ENCODE assay signal across 11 cellular contexts in the genomic region with DNA sequence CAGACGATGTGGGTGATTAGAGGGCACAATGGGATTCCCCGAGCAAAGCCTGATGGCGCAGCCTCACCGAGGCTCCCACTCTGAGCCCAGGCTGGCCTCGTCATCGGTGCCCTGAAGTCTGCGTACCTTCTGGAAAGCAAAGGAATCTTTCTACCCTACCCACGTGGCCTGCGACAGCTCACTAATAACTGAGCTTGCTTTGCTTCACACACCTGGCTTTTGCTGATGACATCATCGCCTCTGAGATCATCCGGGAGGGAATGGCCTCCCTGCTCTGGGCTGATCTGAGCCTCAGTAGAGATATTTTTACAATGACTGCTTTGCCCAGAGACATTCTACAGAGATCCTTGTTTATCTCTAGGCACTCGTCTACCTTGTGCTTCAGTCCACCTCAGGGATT. TPM values are rescaled to one million over a fixed set of nuclear protein-coding genes. Genes with fewer than 3 reads are reported as not detected.
"Had no signal": no experiment of that assay in that cellular context is flagged by ENCODE, and none has a peak within 500 bp of the region (broad histone marks: within the 10 kb centered on the region; RNA-seq: fewer than 3 reads in every experiment).

No MANE protein-coding gene starts in this region.

- H3K4me1 Mint-ChIP-seq: activated B cell treated with CpG ODN at 0.5 μM for 24 hours; activated CD4-positive, alpha-beta T cell treated with anti-CD3 and anti-CD28 coated beads, Interleukin-2, amount 10 ng/mL, durations not matched to agents 24 days and 14 days; activated naive CD4-positive, alpha-beta T cell treated with anti-CD3 and anti-CD28 coated beads, Interleukin-2, amount 10 ng/mL, durations not matched to agents 7 days and 5 days; central memory CD8-positive, alpha-beta T cell had no signal

- DNase-seq: activated B cell treated with CpG ODN at 0.5 μM for 24 hours; activated CD4-positive, alpha-beta T cell treated with anti-CD3 and anti-CD28 coated beads, Interleukin-2, amount 10 ng/mL, durations not matched to agents 24 days and 14 days; activated naive CD4-positive, alpha-beta T cell treated with anti-CD3 and anti-CD28 coated beads, Interleukin-2, amount 10 ng/mL, durations not matched to agents 7 days and 5 days; effector memory CD8-positive, alpha-beta T cell; stimulated activated CD4-positive, alpha-beta T cell treated with anti-CD3 and anti-CD28 coated beads, Interleukin-15, amount 100 ng/mL, for 24 hours; stimulated activated CD4-positive, alpha-beta T cell treated with anti-CD3 and anti-CD28 coated beads, Interleukin-4, amount 100 ng/mL, for 4 hours; uterus had no signal

- H3K36me3 ChIP-seq: uterus had no signal

- H3K9me3 Mint-ChIP-seq: activated B cell treated with CpG ODN at 0.5 μM for 24 hours; activated CD4-positive, alpha-beta T cell treated with anti-CD3 and anti-CD28 coated beads, Interleukin-2, amount 10 ng/mL, durations not matched to agents 24 days and 14 days; activated naive CD4-positive, alpha-beta T cell treated with anti-CD3 and anti-CD28 coated beads, Interleukin-2, amount 10 ng/mL, durations not matched to agents 7 days and 5 days; activated T-helper 1 cell treated with anti-CD3 and anti-CD28 coated beads, Interleukin-12 subunit alpha, Interleukin-12 subunit beta, Interleukin-2, Interleukin-4 antibody, amounts not matched to agents 30 ng/mL and 10 ng/mL and 1 ng/mL, durations not matched to agents 14 hours and 24 hours and 36 hours; central memory CD8-positive, alpha-beta T cell; effector memory CD8-positive, alpha-beta T cell; nephron; T-helper 1 cell treated with Interleukin-12 subunit alpha and Interleukin-12 subunit beta and Interleukin-4 antibody, amounts not matched to agents 30 μg/mL and 1 μg/mL, for 36 hours had no signal

- H3K27me3 ChIP-seq: uterus had no signal

- ATAC-seq: effector memory CD8-positive, alpha-beta T cell had no signal

- H3K36me3 Mint-ChIP-seq: activated naive CD4-positive, alpha-beta T cell treated with anti-CD3 and anti-CD28 coated beads, Interleukin-2, amount 10 ng/mL, durations not matched to agents 7 days and 5 days had no signal

- H3K27ac Mint-ChIP-seq: activated B cell treated with CpG ODN at 0.5 μM for 24 hours; activated CD4-positive, alpha-beta T cell treated with anti-CD3 and anti-CD28 coated beads, Interleukin-2, amount 10 ng/mL, durations not matched to agents 24 days and 14 days; activated naive CD4-positive, alpha-beta T cell treated with anti-CD3 and anti-CD28 coated beads, Interleukin-2, amount 10 ng/mL, durations not matched to agents 7 days and 5 days; activated T-helper 1 cell treated with anti-CD3 and anti-CD28 coated beads, Interleukin-12 subunit alpha, Interleukin-12 subunit beta, Interleukin-2, Interleukin-4 antibody, amounts not matched to agents 30 ng/mL and 10 ng/mL and 1 ng/mL, durations not matched to agents 14 hours and 24 hours and 36 hours; effector memory CD8-positive, alpha-beta T cell; nephron; T-helper 1 cell treated with Interleukin-12 subunit alpha and Interleukin-12 subunit beta and Interleukin-4 antibody, amounts not matched to agents 30 μg/mL and 1 μg/mL, for 36 hours had no signal

- H3K4me3 ChIP-seq: uterus had no signal

- H3K9me3 ChIP-seq: uterus had no signal

- H3K4me3 Mint-ChIP-seq: activated B cell treated with CpG ODN at 0.5 μM for 24 hours; activated CD4-positive, alpha-beta T cell treated with anti-CD3 and anti-CD28 coated beads, Interleukin-2, amount 10 ng/mL, durations not matched to agents 24 days and 14 days; activated naive CD4-positive, alpha-beta T cell treated with anti-CD3 and anti-CD28 coated beads, Interleukin-2, amount 10 ng/mL, durations not matched to agents 7 days and 5 days; activated T-helper 1 cell treated with anti-CD3 and anti-CD28 coated beads, Interleukin-12 subunit alpha, Interleukin-12 subunit beta, Interleukin-2, Interleukin-4 antibody, amounts not matched to agents 30 ng/mL and 10 ng/mL and 1 ng/mL, durations not matched to agents 14 hours and 24 hours and 36 hours; central memory CD8-positive, alpha-beta T cell; effector memory CD8-positive, alpha-beta T cell; nephron; T-helper 1 cell treated with Interleukin-12 subunit alpha and Interleukin-12 subunit beta and Interleukin-4 antibody, amounts not matched to agents 30 μg/mL and 1 μg/mL, for 36 hours had no signal

RNA-seq across cellular contexts. Expression of gene PDLIM3, which starts 45.4 kb away (rescaled TPM):
- total RNA-seq: activated CD4-positive, alpha-beta T cell treated with anti-CD3 and anti-CD28 coated beads, Interleukin-2, amount 10 ng/mL, durations not matched to agents 24 days and 14 days; activated T-helper 1 cell treated with anti-CD3 and anti-CD28 coated beads, Interleukin-12 subunit alpha, Interleukin-12 subunit beta, Interleukin-2, Interleukin-4 antibody, amounts not matched to agents 30 ng/mL and 10 ng/mL and 1 ng/mL, durations not matched to agents 14 hours and 24 hours and 36 hours had no signal
